9 cellular contexts compared by ENCODE assay signal in the genomic region with DNA sequence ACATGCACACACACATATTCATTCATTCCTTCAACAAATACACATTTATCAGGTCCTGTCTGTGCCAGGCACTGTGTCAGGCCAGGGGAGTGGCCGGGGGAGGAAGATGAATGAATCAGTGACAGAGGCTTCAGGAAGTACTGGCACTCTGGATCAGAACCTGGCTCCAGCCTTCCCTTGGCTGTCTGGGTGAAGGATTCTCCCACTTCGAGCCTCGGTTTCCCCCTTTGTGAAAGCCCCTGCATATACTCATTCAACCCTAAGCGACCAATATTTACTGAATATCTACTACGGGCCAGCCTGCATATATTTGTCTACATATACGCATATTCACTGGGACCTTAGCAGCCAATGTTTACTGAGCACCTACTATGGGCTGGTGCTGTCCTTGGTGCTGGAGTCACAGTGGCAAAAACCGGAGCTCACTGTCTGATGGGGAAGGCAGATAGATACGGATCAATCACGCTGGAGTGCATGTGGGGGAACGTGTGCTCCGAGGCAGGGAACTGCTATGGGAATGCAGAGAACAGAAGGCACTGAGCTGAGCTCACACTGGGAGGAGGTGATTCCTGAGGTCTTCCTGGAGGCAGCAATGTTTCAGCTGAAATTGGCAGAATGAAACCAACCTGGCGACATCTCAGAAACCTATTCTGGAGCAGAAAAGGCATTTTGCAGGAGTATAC. TPM values are rescaled to one million over a fixed set of nuclear protein-coding genes. Genes with fewer than 3 reads are reported as not detected.
DNase-seq lines count a peak whose midpoint lies in the region; ATAC-seq and TF ChIP-seq lines count a peak whose summit lies in the region.
"Had no signal": no experiment of that assay in that cellular context is flagged by ENCODE, and none has a peak within 500 bp of the region (broad histone marks: within the 10 kb centered on the region; RNA-seq: fewer than 3 reads in every experiment).

No MANE protein-coding gene starts in this region.

- H3K27ac Mint-ChIP-seq in dendritic cell treated with granulocyte-macrophage colony-stimulating factor and Interleukin-4, amounts not matched to agents 40 ng/mL and 50 ng/mL, for 4 days, result peak overlapping the region; percentile 60
- peak overlapping the region; percentile 36 to 82 for H3K27ac Mint-ChIP-seq in natural killer cell

- peak overlapping the region; percentile 74 for H3K4me3 Mint-ChIP-seq in dendritic cell treated with granulocyte-macrophage colony-stimulating factor and Interleukin-4, amounts not matched to agents 40 ng/mL and 50 ng/mL, for 4 days
- peak overlapping the region; percentile 83 for H3K4me3 Mint-ChIP-seq in natural killer cell

- TF ChIP-seq CTCF in NB4 (IDR thresholded peaks at IDR 0.05; ENCODE audit: low read depth, low read length), result no peak
- TF ChIP-seq CTCF in natural killer cell (IDR thresholded peaks at IDR 0.05), result no peak

- peaks cover 20% of the 10 kb centered on the region for H3K27me3 Mint-ChIP-seq in dendritic cell treated with granulocyte-macrophage colony-stimulating factor and Interleukin-4, amounts not matched to agents 40 ng/mL and 50 ng/mL, for 4 days
- H3K27me3 Mint-ChIP-seq in natural killer cell (ENCODE audit: low read depth in 2 of 2), result peaks cover 14 to 15% of the 10 kb centered on the region in 2 donors

- no peak for ATAC-seq in natural killer cell

- H3K36me3 Mint-ChIP-seq in dendritic cell treated with granulocyte-macrophage colony-stimulating factor and Interleukin-4, amounts not matched to agents 40 ng/mL and 50 ng/mL, for 4 days (ENCODE audit: low read depth), result peaks cover 31% of the 10 kb centered on the region
- H3K36me3 Mint-ChIP-seq in natural killer cell, result no peaks in the 10 kb centered on the region

- peak overlapping the region; percentile 53 for H3K4me3 ChIP-seq in NB4 (ENCODE audit: low read depth, low read length)

- DNase-seq in DMS53 treated with DMSO at 0.1 percent for 48 hours (lab: John Stamatoyannopoulos, UW; ENCODE audit: unreplicated experiment) (peak; percentile 55), NB4 (ENCODE audit: low read depth) (peak; percentile 25), natural killer cell (no peak), NCI-H187 treated with DMSO at 0.1 percent for 48 hours (lab: John Stamatoyannopoulos, UW) (no peak), LoVo (ENCODE audit: low spot score) (no peak), NCI-H187 (lab: John Stamatoyannopoulos, UW) (no peak), islet precursor cell (no peak)

- peaks cover 28% of the 10 kb centered on the region for H3K4me1 Mint-ChIP-seq in dendritic cell treated with granulocyte-macrophage colony-stimulating factor and Interleukin-4, amounts not matched to agents 40 ng/mL and 50 ng/mL, for 4 days (ENCODE audit: low read depth)
- peaks cover 25 to 33% of the 10 kb centered on the region in 2 donors for H3K4me1 Mint-ChIP-seq in natural killer cell

- intact Hi-C loops in dendritic cell treated with granulocyte-macrophage colony-stimulating factor and Interleukin-4, amounts not matched to agents 40 ng/mL and 50 ng/mL, for 4 days (cut with micrococcal nuclease), result no loop called here
- intact Hi-C loops in natural killer cell (cut with micrococcal nuclease), result loop anchor here (2.0 kb wide), 1 partner anchor 62 kb away; the partner anchor contains the start of gene ZNF581

- no peak for TF ChIP-seq POLR2A in NB4 (IDR thresholded peaks at IDR 0.05; ENCODE audit: extremely low read depth, insufficient read length)

- no peaks in the 10 kb centered on the region for H3K9me3 Mint-ChIP-seq in dendritic cell treated with granulocyte-macrophage colony-stimulating factor and Interleukin-4, amounts not matched to agents 40 ng/mL and 50 ng/mL, for 4 days
- H3K9me3 Mint-ChIP-seq in natural killer cell, result no peaks in the 10 kb centered on the region

RNA-seq across cellular contexts. Expression of gene ZNF579, which starts 0.6 kb away (rescaled TPM):
- 10 to 100 TPM in 1 of 3 donors, 1 to 10 TPM in 2; 8.3 to 11.2 (median 9.5) TPM for total RNA-seq in natural killer cell

RNA-seq across cellular contexts. Expression of gene FIZ1, which starts 18.0 kb away (rescaled TPM):
- 10 to 100 TPM in 2 of 3 donors, 1 to 10 TPM in 1; 8.5 to 18.2 (median 10.3) TPM for total RNA-seq in natural killer cell

RNA-seq across cellular contexts. Expression of gene ZNF524, which starts 18.8 kb away (rescaled TPM):
- 10 to 100 TPM in 2 of 3 donors, 1 to 10 TPM in 1; 9.2 to 12.6 (median 12.5) TPM for total RNA-seq in natural killer cell

RNA-seq across cellular contexts. Expression of gene ZNF865, which starts 24.2 kb away (rescaled TPM):
- total RNA-seq in natural killer cell, result 10 to 100 TPM; 18.5 to 22.1 (median 20.9) TPM

RNA-seq across cellular contexts. Expression of gene SBK3, which starts 35.9 kb away (rescaled TPM):
- total RNA-seq in natural killer cell, result not detected
- total RNA-seq: SK-MEL-5 had no signal

Comparison
In these comparisons a context has a peak if more than half of its experiments do, and no peak if none do; other contexts are left out.
1. DNase-seq: peak in DMS53 treated with DMSO at 0.1 percent for 48 hours (single experiment) and NB4 (single experiment); none in natural killer cell (single experiment), NCI-H187 treated with DMSO at 0.1 percent for 48 hours (single experiment), LoVo (single experiment), NCI-H187 (0 of 2) and islet precursor cell (single experiment).